In genomic region chr17:74923538-74924249, GRCh38 we compare ENCODE assay signal across 8 cellular contexts. TPM values are rescaled to one million over a fixed set of nuclear protein-coding genes. Genes with fewer than 3 reads are reported as not detected.
DNase-seq lines count a peak whose midpoint lies in the region; ATAC-seq and TF ChIP-seq lines count a peak whose summit lies in the region.

No MANE protein-coding gene starts in this region.

- no peak overlapping the region for H2AK5ac ChIP-seq in trophoblast cell (ENCODE audit: low read length)

- H3K27me3 ChIP-seq in H7 (ENCODE audit: control insufficient read depth, insufficient read depth, low read length) (peaks cover 58% of the 10 kb centered on the region), RWPE2 (ENCODE audit: insufficient read depth, poor library complexity, severe bottlenecking) (peaks cover 25% of the 10 kb centered on the region), trophoblast cell (ENCODE audit: insufficient read depth, low read length) (peaks cover 34% of the 10 kb centered on the region), upper lobe of left lung (peaks cover 0 to 46% (median 20%) of the 10 kb centered on the region in 4 donors)

- ATAC-seq in RWPE2 (ENCODE audit: low read depth) (peak; percentile 55), upper lobe of left lung (ENCODE audit: low FRiP score in 2 of 2) (peak; percentile 64 to 86), HG03108 (IDR thresholded peaks at IDR 0.05; ENCODE audit: unreplicated experiment) (no peak)

- no peak for TF ChIP-seq EP300 in upper lobe of left lung (IDR thresholded peaks at IDR 0.05)

- H3K23ac ChIP-seq in trophoblast cell (ENCODE audit: low read length) = no peak overlapping the region

- no peak overlapping the region for H3K18ac ChIP-seq in trophoblast cell (ENCODE audit: low read length)

- TF ChIP-seq POLR2A in upper lobe of left lung (IDR thresholded peaks at IDR 0.05) = no peak

- H3K36me3 ChIP-seq in H7 (replicated peaks; ENCODE audit: control insufficient read depth, insufficient read depth, low read length) (no peaks in the 10 kb centered on the region), RWPE2 (ENCODE audit: low read depth) (no peaks in the 10 kb centered on the region), trophoblast cell (ENCODE audit: control insufficient read depth in 1 of 2, insufficient read depth in 2 of 2, low read length in 2 of 2) (no peaks in the 10 kb centered on the region), upper lobe of left lung (no peaks in the 10 kb centered on the region)

- H4K12ac ChIP-seq in trophoblast cell (ENCODE audit: low read depth, low read length) = no peak overlapping the region

- H3K79me2 ChIP-seq in trophoblast cell (ENCODE audit: control insufficient read depth, insufficient read depth, low read length, poor library complexity) = no peaks in the 10 kb centered on the region

- no peaks in the 10 kb centered on the region for H3K79me1 ChIP-seq in trophoblast cell (ENCODE audit: low read length)

- no peak overlapping the region for H3K9ac ChIP-seq in trophoblast cell (ENCODE audit: low read length)

- no peak overlapping the region for H2BK120ac ChIP-seq in trophoblast cell (ENCODE audit: insufficient read depth, low read length, poor library complexity)

- H2BK12ac ChIP-seq in trophoblast cell (ENCODE audit: low read length) = no peak overlapping the region

- no peak overlapping the region for H4K91ac ChIP-seq in trophoblast cell (ENCODE audit: low read depth, low read length)

- no peak overlapping the region for H2AFZ ChIP-seq in trophoblast cell (ENCODE audit: insufficient read depth, low read length, poor library complexity)

- H3K4me1 ChIP-seq in RWPE2 (ENCODE audit: insufficient read depth, poor library complexity, severe bottlenecking) (peaks cover 3% of the 10 kb centered on the region), trophoblast cell (ENCODE audit: control insufficient read depth in 1 of 2, insufficient read depth in 2 of 2, low read length in 2 of 2) (no peaks in the 10 kb centered on the region), upper lobe of left lung (peaks cover 22 to 23% (median 22%) of the 10 kb centered on the region in 4 donors)

- no peak overlapping the region for H3K14ac ChIP-seq in trophoblast cell (ENCODE audit: low read length)

- peak overlapping the region; percentile 37 for H3K4me3 ChIP-seq in H7 (ENCODE audit: insufficient read depth, low read depth, low read length)
- peak overlapping the region; percentile 38 for H3K4me3 ChIP-seq in RWPE2 (ENCODE audit: severe bottlenecking)
- H3K4me3 ChIP-seq in trophoblast cell (ENCODE audit: low read depth, low read length) = no peak overlapping the region
- H3K4me3 ChIP-seq in upper lobe of left lung = peak overlapping the region in 3 of 4 donors; percentile 23 to 43 (median 40)

- no peak overlapping the region for H4K8ac ChIP-seq in trophoblast cell (ENCODE audit: low read depth, low read length)

- no CpG with 5 or more reads among the region's 59 CpGs for WGBS in trophoblast cell (ENCODE audit: extremely low coverage, insufficient coverage, insufficient read length)
- 0 to 4% methylated on average over 3 to 44 of the region's 59 CpGs for WGBS in upper lobe of left lung, 2 donors

- peak overlapping the region; percentile 48 for H3K4me2 ChIP-seq in trophoblast cell (ENCODE audit: low read length)

- TF ChIP-seq CTCF in RWPE2 (IDR thresholded peaks at IDR 0.05; ENCODE audit: poor library complexity, severe bottlenecking) (peak; percentile 97), upper lobe of left lung (IDR thresholded peaks at IDR 0.05) (peak; percentile 70 to 89 (median 79))

- H3K27ac ChIP-seq in RWPE2 (ENCODE audit: poor library complexity, severe bottlenecking) (no peak overlapping the region), trophoblast cell (ENCODE audit: low read depth, low read length) (no peak overlapping the region), upper lobe of left lung (no peak overlapping the region)

- H3K4ac ChIP-seq in trophoblast cell (ENCODE audit: low read depth, low read length) = no peak overlapping the region

- no peak overlapping the region for H2BK5ac ChIP-seq in trophoblast cell (ENCODE audit: low read depth, low read length, poor library complexity)

- no peaks in the 10 kb centered on the region for H3K9me3 ChIP-seq in RWPE2 (ENCODE audit: severe bottlenecking)
- H3K9me3 ChIP-seq in trophoblast cell (ENCODE audit: insufficient read depth, low read depth, low read length) = peaks cover 13% of the 10 kb centered on the region
- no peaks in the 10 kb centered on the region for H3K9me3 ChIP-seq in upper lobe of left lung

- DNase-seq in AG08396 (ENCODE audit: low spot score) (peak; percentile 94), H7 (peak; percentile 95), RWPE2 (ENCODE audit: low spot score) (no peak), glomerular visceral epithelial cell (ENCODE audit: extremely low spot score) (peak; percentile 53), trophoblast cell (peak; percentile 36 to 81), upper lobe of left lung (peak; percentile 73 to 94)
- peak; percentile 49 for DNase-seq in activated gamma-delta T cell treated with anti-CD3 and anti-CD28 coated beads, Interleukin-2, amount 50 U/mL, for 16 hours (ENCODE audit: low read depth)

RNA-seq across cellular contexts. Expression of gene OTOP2, which starts 0.4 kb away (rescaled TPM):
- not detected in 2 replicates for total RNA-seq in H7 (2014; rRNA removed; shearing (Covaris generic))
- polyA plus RNA-seq in trophoblast cell (2013) = not detected in 2 replicates
- total RNA-seq in upper lobe of left lung = not detected

RNA-seq across cellular contexts. Expression of gene USH1G, which starts 0.6 kb away (rescaled TPM):
- 0.59 and 1.3 TPM in 2 replicates for total RNA-seq in H7 (2014; rRNA removed; shearing (Covaris generic))
- 0.04 and 0.05 TPM in 2 replicates for polyA plus RNA-seq in trophoblast cell (2013)
- under 1 TPM in 1 of 6 donors, not detected in 5; 0.13 TPM for total RNA-seq in upper lobe of left lung

RNA-seq across cellular contexts. Expression of gene OTOP3, which starts 12.0 kb away (rescaled TPM):
- total RNA-seq in H7 (2014; rRNA removed; shearing (Covaris generic)) = not detected in 2 replicates
- not detected in 2 replicates for polyA plus RNA-seq in trophoblast cell (2013)
- not detected for total RNA-seq in upper lobe of left lung

RNA-seq across cellular contexts. Expression of gene FADS6, which starts 30.3 kb away (rescaled TPM):
- 0.52 TPM in 1 of 2 replicates, not detected in the other for total RNA-seq in H7 (2014; rRNA removed; shearing (Covaris generic))
- 0.22 and 0.35 TPM in 2 replicates for polyA plus RNA-seq in trophoblast cell (2013)
- total RNA-seq in upper lobe of left lung = not detected

RNA-seq across cellular contexts. Expression of gene HID1, which starts 48.9 kb away (rescaled TPM):
- total RNA-seq in H7 (2014; rRNA removed; shearing (Covaris generic)) = 2.1 and 7.8 TPM in 2 replicates
- polyA plus RNA-seq in trophoblast cell (2013) = 22.3 and 23.4 TPM in 2 replicates
- total RNA-seq in upper lobe of left lung = 10 to 100 TPM; 21.6 to 60.8 (median 33.3) TPM
